In genomic region chr11:110565690-110566336, GRCh38 we compare ENCODE assay signal across 1 cellular context.
TF ChIP-seq lines count a peak whose summit lies in the region.

No MANE protein-coding gene starts in this region.

TF ChIP-seq in WTC11, 78 proteins besides CTCF, POLR2A, EP300 and RAD21 (continued from another document):
- TF ChIP-seq E2F4 (CRISPR knock-in tag; IDR thresholded peaks at IDR 0.05; ENCODE audit: borderline replicate concordance, low read depth) (no peak), MLX (CRISPR knock-in tag; IDR thresholded peaks at IDR 0.05) (no peak), NR1H2 (CRISPR knock-in tag; IDR thresholded peaks at IDR 0.05) (no peak), PREB (CRISPR knock-in tag; IDR thresholded peaks at IDR 0.05; ENCODE audit: borderline replicate concordance) (no peak), ESRRA (CRISPR knock-in tag; IDR thresholded peaks at IDR 0.05; ENCODE audit: borderline replicate concordance) (no peak), GRHL2 (CRISPR knock-in tag; IDR thresholded peaks at IDR 0.05; ENCODE audit: insufficient replicate concordance, severe bottlenecking) (no peak), STAT6 (CRISPR knock-in tag; conservative IDR thresholded peaks at IDR 0.05; ENCODE audit: low read depth) (no peak), EMX1 (CRISPR knock-in tag; IDR thresholded peaks at IDR 0.05) (no peak), ZNF232 (CRISPR knock-in tag; IDR thresholded peaks at IDR 0.05) (no peak), PRDM15 (CRISPR knock-in tag; IDR thresholded peaks at IDR 0.05) (no peak), ETV6 (CRISPR knock-in tag; IDR thresholded peaks at IDR 0.05) (no peak)
TF ChIP-seq in WTC11: peak in this region for 0.
